In genomic region chr17:83204230-83204725, GRCh38 we compare ENCODE assay signal across 13 cellular contexts.
DNase-seq lines count a peak whose midpoint lies in the region; ATAC-seq and TF ChIP-seq lines count a peak whose summit lies in the region.
"Had no signal": no experiment of that assay in that cellular context is flagged by ENCODE, and none has a peak within 500 bp of the region (broad histone marks: within the 10 kb centered on the region; RNA-seq: fewer than 3 reads in every experiment).

No MANE protein-coding gene starts in this region.

- H3K9me3 ChIP-seq in right lobe of liver: no peaks in the 10 kb centered on the region

- H3K4me3 Mint-ChIP-seq in T-helper 2 cell treated with Interferon-gamma antibody and Interleukin-4, amounts not matched to agents 5 μg/mL and 100 μg/mL, for 36 hours: no peak overlapping the region
- H3K4me3 Mint-ChIP-seq in stimulated activated naive B cell treated with anti-CD40 and anti-IgM and Interleukin-4, amounts not matched to agents 10 μg/mL and 1 μg/mL and 100 μg/mL, for 72 hours: no peak overlapping the region

- no peaks in the 10 kb centered on the region for H3K9me3 Mint-ChIP-seq in T-helper 2 cell treated with Interferon-gamma antibody and Interleukin-4, amounts not matched to agents 5 μg/mL and 100 μg/mL, for 36 hours
- no peaks in the 10 kb centered on the region for H3K9me3 Mint-ChIP-seq in stimulated activated naive B cell treated with anti-CD40 and anti-IgM and Interleukin-4, amounts not matched to agents 10 μg/mL and 1 μg/mL and 100 μg/mL, for 72 hours

- 86% methylated on average over 5 of the region's 9 CpGs for WGBS in right lobe of liver (ENCODE audit: insufficient coverage, low coverage, low lambda C conversion rate, missing lambda C conversion rate)

- peaks cover 38% of the 10 kb centered on the region for H3K4me1 Mint-ChIP-seq in T-helper 2 cell treated with Interferon-gamma antibody and Interleukin-4, amounts not matched to agents 5 μg/mL and 100 μg/mL, for 36 hours (ENCODE audit: low read depth)
- peaks cover 35 to 43% of the 10 kb centered on the region in 2 donors for H3K4me1 Mint-ChIP-seq in stimulated activated naive B cell treated with anti-CD40 and anti-IgM and Interleukin-4, amounts not matched to agents 10 μg/mL and 1 μg/mL and 100 μg/mL, for 72 hours

- H3K27me3 Mint-ChIP-seq in T-helper 2 cell treated with Interferon-gamma antibody and Interleukin-4, amounts not matched to agents 5 μg/mL and 100 μg/mL, for 36 hours (ENCODE audit: low read depth): no peaks in the 10 kb centered on the region
- H3K27me3 Mint-ChIP-seq in stimulated activated naive B cell treated with anti-CD40 and anti-IgM and Interleukin-4, amounts not matched to agents 10 μg/mL and 1 μg/mL and 100 μg/mL, for 72 hours: no peaks in the 10 kb centered on the region

- TF ChIP-seq POLR2A in right lobe of liver (IDR thresholded peaks at IDR 0.05): no peak

- peak overlapping the region; percentile 24 for H3K27ac Mint-ChIP-seq in T-helper 2 cell treated with Interferon-gamma antibody and Interleukin-4, amounts not matched to agents 5 μg/mL and 100 μg/mL, for 36 hours
- H3K27ac Mint-ChIP-seq in stimulated activated naive B cell treated with anti-CD40 and anti-IgM and Interleukin-4, amounts not matched to agents 10 μg/mL and 1 μg/mL and 100 μg/mL, for 72 hours: peak overlapping the region; percentile 0

- DNase-seq in activated CD4-positive, CD25-positive, alpha-beta regulatory T cell treated with anti-CD3 and anti-CD28 coated beads, Interleukin-2, amount 50 U/mL, for 72 hours: peak; percentile 19
- no peak for DNase-seq in activated CD4-positive, CD25-positive, alpha-beta regulatory T cell (lab: John Stamatoyannopoulos, UW)
- peak; percentile 4 for DNase-seq in T-helper 2 cell treated with Interferon-gamma antibody and Interleukin-4, amounts not matched to agents 5 μg/mL and 100 μg/mL, for 36 hours (ENCODE audit: low spot score)
- peak in 1 of 3 donors; percentile 3 for DNase-seq in right lobe of liver
- no peak for DNase-seq in stimulated activated naive B cell treated with anti-CD40 and anti-IgM and Interleukin-4, amounts not matched to agents 10 μg/mL and 1 μg/mL and 100 μg/mL, for 72 hours
- no peak for DNase-seq in NCI-H524 treated with DMSO at 0.1 percent for 48 hours (lab: John Stamatoyannopoulos, UW)
- DNase-seq in AG20443 (ENCODE audit: low spot score): no peak
- DNase-seq: amygdala; effector CD4-positive, alpha-beta T cell; NCI-H1694 treated with DMSO at 0.1 percent for 48 hours; NK-92 treated with Interleukin-12 subunit alpha and Interleukin-12 subunit beta, amount 100 ng/mL, for 24 hours had no signal

- H3K36me3 ChIP-seq in right lobe of liver: no peaks in the 10 kb centered on the region

- intact Hi-C loops in right lobe of liver (cut with DNase I): no loop called here

- TF ChIP-seq CTCF in right lobe of liver (IDR thresholded peaks at IDR 0.05): no peak

- no peaks in the 10 kb centered on the region for H3K4me1 ChIP-seq in right lobe of liver

- H3K36me3 Mint-ChIP-seq in T-helper 2 cell treated with Interferon-gamma antibody and Interleukin-4, amounts not matched to agents 5 μg/mL and 100 μg/mL, for 36 hours (ENCODE audit: low read depth): no peaks in the 10 kb centered on the region
- no peaks in the 10 kb centered on the region for H3K36me3 Mint-ChIP-seq in stimulated activated naive B cell treated with anti-CD40 and anti-IgM and Interleukin-4, amounts not matched to agents 10 μg/mL and 1 μg/mL and 100 μg/mL, for 72 hours

- peak overlapping the region in 2 of 3 donors; percentile 53 to 85 for H3K27ac ChIP-seq in right lobe of liver
- H3K27ac ChIP-seq: 22Rv1 had no signal

- ATAC-seq in right lobe of liver (no peak), HG03045 (IDR thresholded peaks at IDR 0.05; ENCODE audit: unreplicated experiment) (no peak)
- ATAC-seq in stimulated activated naive B cell treated with anti-CD40 and anti-IgM and Interleukin-4, amounts not matched to agents 10 μg/mL and 1 μg/mL and 100 μg/mL, for 72 hours (replicated peaks): no peak

- H3K27me3 ChIP-seq in right lobe of liver: no peaks in the 10 kb centered on the region

- H3K4me3 ChIP-seq in right lobe of liver: no peak overlapping the region

Comparison
In these comparisons a context has a peak if more than half of its experiments do, and no peak if none do; other contexts are left out.
1. DNase-seq: peak in activated CD4-positive, CD25-positive, alpha-beta regulatory T cell treated with anti-CD3 and anti-CD28 coated beads, Interleukin-2, amount 50 U/mL, for 72 hours (single experiment) and T-helper 2 cell treated with Interferon-gamma antibody and Interleukin-4, amounts not matched to agents 5 μg/mL and 100 μg/mL, for 36 hours (single experiment); none in activated CD4-positive, CD25-positive, alpha-beta regulatory T cell (0 of 4), stimulated activated naive B cell treated with anti-CD40 and anti-IgM and Interleukin-4, amounts not matched to agents 10 μg/mL and 1 μg/mL and 100 μg/mL, for 72 hours (single experiment), NCI-H524 treated with DMSO at 0.1 percent for 48 hours (single experiment) and AG20443 (single experiment).